Comparison of ENCODE assay signal across 17 cellular contexts in genomic region chr1:39147099-39148025, GRCh38. TPM values are rescaled to one million over a fixed set of nuclear protein-coding genes. Genes with fewer than 3 reads are reported as not detected.
A peak's percentile ranks its signal among the peaks of the same experiment; 100 is the strongest.
DNase-seq lines count a peak whose midpoint lies in the region; ATAC-seq, FAIRE-seq and TF ChIP-seq lines count a peak whose summit lies in the region.
"Had no signal": no experiment of that assay in that cellular context is flagged by ENCODE, and none has a peak within 500 bp of the region (broad histone marks: within the 10 kb centered on the region; RNA-seq: fewer than 3 reads in every experiment).

No MANE protein-coding gene starts in this region.

- no peak for ATAC-seq in GM21737 (IDR thresholded peaks at IDR 0.05; ENCODE audit: unreplicated experiment)
- ATAC-seq in activated CD4-positive, CD25-positive, alpha-beta regulatory T cell treated with anti-CD3 and anti-CD28 coated beads, Interleukin-2, amount 50 U/mL, for 24 hours = no peak
- ATAC-seq: PC-3 had no signal

- peaks cover 16% of the 10 kb centered on the region for H3K4me1 ChIP-seq in Caco-2
- H3K4me1 ChIP-seq in endothelial cell of umbilical vein (ENCODE audit: control insufficient read depth, extremely low read depth, insufficient read depth, low read length) = peaks cover 45% of the 10 kb centered on the region

- FAIRE-seq in endothelial cell of umbilical vein (lab: Jason Lieb, UNC) = peak; percentile 68

- H3K4me3 ChIP-seq in Caco-2 (ENCODE audit: low read depth, low read length) (no peak overlapping the region), endothelial cell of umbilical vein (replicated peaks in 1 of 3; ENCODE audit: insufficient read depth in 1 of 3, low read depth in 1 of 3, low read length in 3 of 3) (no peak overlapping the region)
- H3K4me3 ChIP-seq: MG63, SK-N-MC had no signal

- no peaks in the 10 kb centered on the region for H3K9me1 ChIP-seq in endothelial cell of umbilical vein (replicated peaks; ENCODE audit: control insufficient read depth, extremely low read depth, insufficient read depth, low read length)

- H3K79me2 ChIP-seq in endothelial cell of umbilical vein (ENCODE audit: control insufficient read depth, insufficient read depth, low read length) = peaks cover 95% of the 10 kb centered on the region

- H3K4me2 ChIP-seq in endothelial cell of umbilical vein (ENCODE audit: insufficient read depth, low read length) = peak overlapping the region; percentile 12
- H3K4me2 ChIP-seq: KMS-11 had no signal

- no peaks in the 10 kb centered on the region for H3K9me3 ChIP-seq in Caco-2
- H3K9me3 ChIP-seq in endothelial cell of umbilical vein (replicated peaks; ENCODE audit: control insufficient read depth, insufficient read depth, low read length) = no peaks in the 10 kb centered on the region
- H3K9me3 ChIP-seq: MG63 had no signal

- peaks cover 2% of the 10 kb centered on the region for H4K20me1 ChIP-seq in endothelial cell of umbilical vein (replicated peaks; ENCODE audit: control insufficient read depth, extremely low read depth, insufficient read depth, low read length)

- H3K4me3 Mint-ChIP-seq in Caco-2 (ENCODE audit: unreplicated experiment) (no peak overlapping the region), HFFc6 (no peak overlapping the region), progenitor cell of endocrine pancreas (ENCODE audit: low read depth) (no peak overlapping the region)

- H3K27me3 ChIP-seq in Caco-2 (replicated peaks; ENCODE audit: control insufficient read depth, insufficient read depth, low read length) = no peaks in the 10 kb centered on the region
- H3K27me3 ChIP-seq in endothelial cell of umbilical vein (ENCODE audit: control insufficient read depth in 2 of 2, insufficient read depth in 2 of 2, low read length in 2 of 2) = no peaks in the 10 kb centered on the region
- H3K27me3 ChIP-seq: MG63 had no signal

- H2AFZ ChIP-seq in endothelial cell of umbilical vein (ENCODE audit: low read depth, low read length) = no peak overlapping the region

- no peak for TF ChIP-seq POLR2A in endothelial cell of umbilical vein (IDR thresholded peaks at IDR 0.05; ENCODE audit: low read depth, low read length)

- H3K9me3 Mint-ChIP-seq in Caco-2 (ENCODE audit: unreplicated experiment) = peaks cover 9% of the 10 kb centered on the region
- no peaks in the 10 kb centered on the region for H3K9me3 Mint-ChIP-seq in HFFc6
- H3K9me3 Mint-ChIP-seq in progenitor cell of endocrine pancreas (ENCODE audit: low read depth) = no peaks in the 10 kb centered on the region

- peaks cover 42% of the 10 kb centered on the region for H3K4me1 Mint-ChIP-seq in Caco-2 (ENCODE audit: low read depth, unreplicated experiment)
- peaks cover 77% of the 10 kb centered on the region for H3K4me1 Mint-ChIP-seq in HFFc6 (ENCODE audit: low read depth)
- peaks cover 24% of the 10 kb centered on the region for H3K4me1 Mint-ChIP-seq in progenitor cell of endocrine pancreas (ENCODE audit: low read depth)

- H3K9ac ChIP-seq in endothelial cell of umbilical vein (replicated peaks; ENCODE audit: extremely low read depth, insufficient read depth, low read length) = no peak overlapping the region
- H3K9ac ChIP-seq: KMS-11 had no signal

- DNase-seq in Caco-2 (no peak), HFFc6 (no peak), endothelial cell of umbilical vein (ENCODE audit: low read depth, low spot score) (peak; percentile 51), progenitor cell of endocrine pancreas (ENCODE audit: low spot score, unreplicated experiment) (no peak), HEK293T (ENCODE audit: extremely low spot score) (no peak)
- DNase-seq: DMS53, MG63, NCI-H1092 treated with DMSO at 0.1 percent for 48 hours, NCI-H1694 treated with DMSO at 0.1 percent for 48 hours, NCI-H345, NCI-H69, PC-3 had no signal

- CTCF ChIA-PET in Caco-2 (lab: Charles Lee) = no interaction called here
- CTCF ChIA-PET in endothelial cell of umbilical vein (lab: Charles Lee) = interaction anchor here (1.0 kb wide), 1 partner anchor 20 kb away, joined by 3 read pairs; no protein-coding TSS in a partner anchor
- CTCF ChIA-PET in HEK293T (lab: Yijun Ruan, JAX) = no interaction called here

- BruUV-seq in Caco-2 (replicated peaks; lab: Mats Ljungman, UMichigan) (no TSS peak), endothelial cell of umbilical vein (replicated peaks; lab: Mats Ljungman, UMichigan) (no TSS peak)

- H3K36me3 Mint-ChIP-seq in Caco-2 (ENCODE audit: insufficient read depth, unreplicated experiment) = peaks cover 4% of the 10 kb centered on the region
- peaks cover 4% of the 10 kb centered on the region; the same call in 1 of the 2 replicates for H3K36me3 Mint-ChIP-seq in HFFc6 (ENCODE audit: low read depth)
- H3K36me3 Mint-ChIP-seq in progenitor cell of endocrine pancreas (ENCODE audit: insufficient read depth) = peaks cover 2% of the 10 kb centered on the region

- H3K27me3 Mint-ChIP-seq in Caco-2 (ENCODE audit: insufficient read depth, unreplicated experiment) (no peaks in the 10 kb centered on the region), HFFc6 (ENCODE audit: insufficient read depth) (no peaks in the 10 kb centered on the region; the same call in 1 of the 2 replicates), progenitor cell of endocrine pancreas (no peaks in the 10 kb centered on the region)

- H3K27ac ChIP-seq in endothelial cell of umbilical vein (ENCODE audit: insufficient read depth, low read depth, low read length) = peak overlapping the region; percentile 4
- H3K27ac ChIP-seq: C4-2B, KMS-11, SK-N-MC had no signal

- H3K27ac Mint-ChIP-seq in Caco-2 (ENCODE audit: unreplicated experiment) (peak overlapping the region; percentile 18), HFFc6 (peak overlapping the region; percentile 55), progenitor cell of endocrine pancreas (peak overlapping the region; percentile 38)

- dilution Hi-C loops in endothelial cell of umbilical vein (cut with MboI; ENCODE audit: extremely low pct_ligation_motif_present, low sequenced_read_pairs) = no loop called here

- H3K36me3 ChIP-seq in Caco-2 (ENCODE audit: control insufficient read depth, insufficient read depth, low read length) (no peaks in the 10 kb centered on the region), endothelial cell of umbilical vein (ENCODE audit: control insufficient read depth in 2 of 2, extremely low read depth in 1 of 2, insufficient read depth in 2 of 2, low read length in 2 of 2) (no peaks in the 10 kb centered on the region)
- H3K36me3 ChIP-seq: MG63 had no signal

- POLR2A ChIA-PET in Caco-2 (lab: Charles Lee) (no interaction called here), endothelial cell of umbilical vein (lab: Charles Lee) (interaction anchor here (0.7 kb wide), 1 partner anchor 240 kb away, joined by 5 read pairs; no protein-coding TSS in a partner anchor), HEK293T (lab: Yijun Ruan, JAX) (no interaction called here)

- intact Hi-C loops in Caco-2 (cut with micrococcal nuclease; ENCODE audit: unreplicated experiment) = no loop called here
- intact Hi-C loops in endothelial cell of umbilical vein (cut with micrococcal nuclease) = no loop called here

- TF ChIP-seq CTCF in Caco-2 (IDR thresholded peaks at IDR 0.05; ENCODE audit: insufficient read depth in 1 of 2, low read depth in 1 of 2, low read length in 1 of 2, severe bottlenecking in 1 of 2, unreplicated experiment in 1 of 2) = no peak
- TF ChIP-seq CTCF in HFFc6 (IDR thresholded peaks at IDR 0.05) = no peak
- no peak for TF ChIP-seq CTCF in endothelial cell of umbilical vein (IDR thresholded peaks at IDR 0.05; ENCODE audit: extremely low read depth in 1 of 2, insufficient read depth in 1 of 2, low read depth in 1 of 2, low read length in 2 of 2)
- TF ChIP-seq CTCF in progenitor cell of endocrine pancreas (IDR thresholded peaks at IDR 0.05; ENCODE audit: unreplicated experiment) = no peak

TF ChIP-seq in endothelial cell of umbilical vein, 7 proteins besides CTCF, POLR2A, EP300 and RAD21 (continues in another document):
- TF ChIP-seq JUN (IDR thresholded peaks at IDR 0.05; ENCODE audit: borderline replicate concordance, insufficient read depth, insufficient read length, low read depth) (no peak), POLR2AphosphoS5 (IDR thresholded peaks at IDR 0.05; ENCODE audit: insufficient read depth, low read depth, low read length) (no peak), EZH2 (IDR thresholded peaks at IDR 0.05; ENCODE audit: borderline replicate concordance, low read depth, low read length, severe bottlenecking) (no peak), MAX (IDR thresholded peaks at IDR 0.05; ENCODE audit: insufficient read depth, insufficient read length) (no peak), FOS (IDR thresholded peaks at IDR 0.05; ENCODE audit: borderline replicate concordance, insufficient read depth, low read length) (no peak)

TF ChIP-seq in HEK293T, 16 proteins besides CTCF, POLR2A, EP300 and RAD21 (continues in another document):
- no peak for TF ChIP-seq ZNF384 (IDR thresholded peaks at IDR 0.05)
- TF ChIP-seq L3MBTL2 (conservative IDR thresholded peaks at IDR 0.05) = no peak
- TF ChIP-seq SP1 (IDR thresholded peaks at IDR 0.05) = no peak
- no peak for TF ChIP-seq BHLHE40 (IDR thresholded peaks at IDR 0.05; ENCODE audit: borderline replicate concordance)
- TF ChIP-seq TARDBP (IDR thresholded peaks at IDR 0.05) = no peak
- TF ChIP-seq FOXM1 (IDR thresholded peaks at IDR 0.05; ENCODE audit: borderline replicate concordance) = no peak
- TF ChIP-seq FOXK2 (IDR thresholded peaks at IDR 0.05) = no peak
- no peak for TF ChIP-seq NFRKB (IDR thresholded peaks at IDR 0.05)
- TF ChIP-seq SUZ12 (IDR thresholded peaks at IDR 0.05) = no peak
- TF ChIP-seq CTBP1 (IDR thresholded peaks at IDR 0.05; ENCODE audit: borderline replicate concordance) = no peak
- no peak for TF ChIP-seq ARNT (IDR thresholded peaks at IDR 0.05)
- no peak for TF ChIP-seq LEF1 (IDR thresholded peaks at IDR 0.05; ENCODE audit: borderline replicate concordance)

RNA-seq across cellular contexts. Expression of gene MACF1, which starts 57.1 kb away (rescaled TPM):
- total RNA-seq in Caco-2 (2022) = 104 and 114 TPM in 2 replicates
- 100 to 1,000 TPM; 201 to 308 (median 223) TPM for total RNA-seq in HFFc6 (2021; fragmentation: NEBNext Ultra II Directional; extraction: Animal tissue kit (Norgen Biotek cat#: 25700))
- total RNA-seq in endothelial cell of umbilical vein = 566 and 587 TPM in 2 replicates
- 105 and 122 TPM in 2 replicates for polyA plus RNA-seq in endothelial cell of umbilical vein
- 88.8 and 94.8 TPM in 2 replicates for polyA plus RNA-seq in endothelial cell of umbilical vein (2011; cell fraction: cytosol; rRNA removed)
- 706 and 748 TPM in 2 replicates for polyA plus RNA-seq in endothelial cell of umbilical vein (2011; cell fraction: nucleus; rRNA removed)
- 235 and 287 TPM in 2 replicates for polyA plus RNA-seq in endothelial cell of umbilical vein (2012)
- 720 and 782 TPM in 2 replicates for polyA minus RNA-seq in endothelial cell of umbilical vein
- polyA minus RNA-seq in endothelial cell of umbilical vein (2011; cell fraction: cytosol; rRNA and poly(A)+ RNA removed) = 48.2 TPM
- 1,459 and 2,004 TPM in 2 replicates for polyA minus RNA-seq in endothelial cell of umbilical vein (2011; cell fraction: nucleus; rRNA and poly(A)+ RNA removed)
- total RNA-seq in progenitor cell of endocrine pancreas = 241 and 285 TPM in 2 replicates
